8 cellular contexts compared by ENCODE assay signal in the genomic region with DNA sequence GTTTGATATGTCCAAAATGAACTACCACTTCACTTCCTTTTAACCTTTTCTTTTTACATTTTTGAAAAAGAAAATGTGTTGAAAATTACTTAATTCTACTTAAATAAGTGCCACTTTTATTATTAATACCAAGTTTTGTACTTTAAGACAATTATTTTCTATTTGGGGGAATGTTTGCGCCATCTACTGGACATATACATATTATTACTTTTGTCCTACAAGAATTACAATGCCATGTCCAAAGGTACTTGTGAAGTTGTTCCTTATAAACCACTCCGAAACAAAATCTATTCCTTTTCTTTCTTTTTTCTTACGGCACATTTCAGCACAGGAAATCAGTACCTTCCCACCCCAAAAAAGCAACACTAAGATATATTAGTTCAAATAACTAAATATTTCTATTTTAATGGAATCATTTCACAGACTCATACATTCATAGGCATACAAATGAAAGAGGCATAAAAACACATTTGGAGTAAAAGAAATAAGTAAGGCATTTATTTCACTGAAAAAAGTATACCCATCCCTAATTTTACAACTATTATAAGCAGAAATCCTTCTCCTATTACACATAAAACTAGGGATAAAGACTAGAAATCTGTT.
DNase-seq lines count a peak whose midpoint lies in the region; ATAC-seq and TF ChIP-seq lines count a peak whose summit lies in the region.

No MANE protein-coding gene starts in this region.

- 14 to 31% methylated on average over 3 of the region's 3 CpGs for WGBS in sigmoid colon, 2 donors

- H3K4me1 ChIP-seq in adipocyte (ENCODE audit: control insufficient read depth, insufficient read depth, low read length), result peaks cover 7% of the 10 kb centered on the region
- H3K4me1 ChIP-seq in sigmoid colon, result no peaks in the 10 kb centered on the region

- CTCF ChIA-PET in CD4-positive, alpha-beta T cell (lab: Charles Lee), result no interaction called here

- H3K9me3 ChIP-seq in adipocyte (ENCODE audit: control insufficient read depth, low read length) (no peaks in the 10 kb centered on the region), sigmoid colon (no peaks in the 10 kb centered on the region)
- H3K9me3 ChIP-seq in CD4-positive, alpha-beta T cell (ENCODE audit: control insufficient read depth, low read length), result no peaks in the 10 kb centered on the region

- no peak overlapping the region for H3K27ac ChIP-seq in CD4-positive, alpha-beta T cell (ENCODE audit: low read depth, low read length)
- no peak overlapping the region for H3K27ac ChIP-seq in sigmoid colon

- no peak for TF ChIP-seq POLR2A in sigmoid colon (IDR thresholded peaks at IDR 0.05)

- H3K27ac Mint-ChIP-seq in CD4-positive, alpha-beta T cell, result no peak overlapping the region

- no peaks in the 10 kb centered on the region for H3K36me3 Mint-ChIP-seq in CD4-positive, alpha-beta T cell (ENCODE audit: low read depth)

- H3K36me3 ChIP-seq in adipocyte (ENCODE audit: control insufficient read depth, insufficient read depth, low read length, severe bottlenecking), result no peaks in the 10 kb centered on the region
- no peaks in the 10 kb centered on the region for H3K36me3 ChIP-seq in kidney epithelial cell (ENCODE audit: control insufficient read depth, insufficient read depth, low read length)
- no peaks in the 10 kb centered on the region for H3K36me3 ChIP-seq in sigmoid colon

- no peaks in the 10 kb centered on the region for H3K27me3 Mint-ChIP-seq in CD4-positive, alpha-beta T cell

- no peak for TF ChIP-seq EP300 in sigmoid colon (IDR thresholded peaks at IDR 0.05)

- POLR2A ChIA-PET in CD4-positive, alpha-beta T cell (lab: Charles Lee), result no interaction called here

- ATAC-seq in CD4-positive, alpha-beta T cell (ENCODE audit: poor library complexity), result no peak

- TF ChIP-seq CTCF in kidney epithelial cell (IDR thresholded peaks at IDR 0.05; ENCODE audit: insufficient read depth, low read length, poor library complexity, severe bottlenecking) (peak; percentile 33), sigmoid colon (IDR thresholded peaks at IDR 0.05) (peak in 2 of 4 experiments; percentile 22 to 42)
- no peak for TF ChIP-seq CTCF in CD4-positive, alpha-beta T cell (IDR thresholded peaks at IDR 0.05)

- H3K9ac ChIP-seq in adipocyte (ENCODE audit: low read length), result no peak overlapping the region

- no peaks in the 10 kb centered on the region for H3K9me3 Mint-ChIP-seq in CD4-positive, alpha-beta T cell

- H3K27me3 ChIP-seq in adipocyte (replicated peaks; ENCODE audit: control insufficient read depth, insufficient read depth, low read length), result no peaks in the 10 kb centered on the region
- H3K27me3 ChIP-seq in kidney epithelial cell (ENCODE audit: control insufficient read depth, insufficient read depth, low read length), result no peaks in the 10 kb centered on the region
- no peaks in the 10 kb centered on the region for H3K27me3 ChIP-seq in CD4-positive, alpha-beta T cell (ENCODE audit: control insufficient read depth, insufficient read depth, low read length)
- no peaks in the 10 kb centered on the region for H3K27me3 ChIP-seq in sigmoid colon

- intact Hi-C loops in CD4-positive, alpha-beta T cell (cut with DNase I, micrococcal nuclease), result no loop called here
- intact Hi-C loops in sigmoid colon (cut with DNase I), result loop anchor here (5.0 to 10.0 kb wide), 2 partner anchors 312 to 434 kb away; no protein-coding TSS in a partner anchor

- H3K4me3 ChIP-seq in adipocyte (ENCODE audit: low read length) (no peak overlapping the region), kidney epithelial cell (ENCODE audit: low read depth, low read length) (no peak overlapping the region), sigmoid colon (no peak overlapping the region)

- no peak overlapping the region for H3K4me3 Mint-ChIP-seq in CD4-positive, alpha-beta T cell

- DNase-seq in NCI-H2227 (lab: John Stamatoyannopoulos, UW; ENCODE audit: unreplicated experiment) (peak; percentile 41), NCI-H2227 treated with DMSO at 0.1 percent for 48 hours (lab: John Stamatoyannopoulos, UW) (no peak), NCI-H1417 (lab: John Stamatoyannopoulos, UW) (peak; percentile 19 to 85 (median 68)), adipocyte (ENCODE audit: low read depth) (peak; percentile 79), kidney epithelial cell (ENCODE audit: low read depth) (peak; percentile 4), sigmoid colon (no peak)
- no peak for DNase-seq in CD4-positive, alpha-beta T cell
- no peak for DNase-seq in activated CD4-positive, alpha-beta T cell treated with anti-CD3 and anti-CD28 coated beads for 1 hour

- no peaks in the 10 kb centered on the region for H3K4me1 Mint-ChIP-seq in CD4-positive, alpha-beta T cell (ENCODE audit: low read depth)

Comparison
In these comparisons a context has a peak if more than half of its experiments do, and no peak if none do; other contexts are left out.
1. DNase-seq: peak in NCI-H2227 (single experiment), NCI-H1417 (3 of 3), adipocyte (single experiment) and kidney epithelial cell (single experiment); none in NCI-H2227 treated with DMSO at 0.1 percent for 48 hours (single experiment), CD4-positive, alpha-beta T cell (0 of 10), sigmoid colon (single experiment) and activated CD4-positive, alpha-beta T cell treated with anti-CD3 and anti-CD28 coated beads for 1 hour (single experiment).